In the genomic region with DNA sequence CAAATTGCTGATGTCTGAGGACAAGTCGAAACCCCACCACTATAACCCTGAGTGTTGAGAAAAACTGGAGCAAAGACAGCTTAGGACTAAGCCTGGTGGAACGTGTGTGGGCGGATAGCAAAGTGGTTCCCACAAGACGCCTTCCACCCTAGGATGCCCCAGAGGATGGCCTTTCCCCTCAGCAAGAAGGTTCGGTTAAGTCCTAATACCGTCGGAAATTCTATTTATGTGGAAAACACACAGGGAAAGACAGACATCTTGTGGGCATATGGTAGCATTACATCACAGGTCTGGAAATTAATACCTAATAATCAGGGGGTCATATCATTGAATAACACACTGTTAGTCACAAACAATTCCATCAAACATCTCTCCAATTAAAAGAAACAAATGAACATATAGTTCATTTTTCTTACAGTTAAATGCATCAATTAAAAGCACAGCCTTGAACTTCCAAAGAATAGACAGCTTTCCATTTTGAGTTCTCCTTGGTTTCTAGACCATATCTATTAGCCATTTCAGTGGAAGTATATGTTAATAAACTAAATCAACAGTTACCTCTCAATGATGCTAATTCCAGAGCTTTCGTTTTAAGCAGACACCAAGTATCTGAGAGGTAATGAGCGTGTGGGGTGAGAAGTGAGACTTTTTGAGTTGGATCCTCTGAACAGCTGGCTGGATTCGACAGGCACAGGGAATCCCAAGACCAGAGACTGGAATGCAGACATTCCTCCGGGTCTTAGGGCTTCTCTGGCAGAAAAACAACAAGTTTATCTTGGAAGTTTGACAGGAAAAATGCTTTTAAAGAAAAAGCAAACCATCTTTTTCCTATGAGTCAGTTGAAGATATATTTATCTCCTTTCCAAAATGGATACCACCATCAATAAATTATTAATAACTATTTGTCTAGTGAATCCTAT, we compare ENCODE assay signal across 7 cellular contexts. TPM values are rescaled to one million over a fixed set of nuclear protein-coding genes. Genes with fewer than 3 reads are reported as not detected.
A peak's percentile ranks its signal among the peaks of the same experiment; 100 is the strongest.
DNase-seq lines count a peak whose midpoint lies in the region; ATAC-seq, FAIRE-seq and TF ChIP-seq lines count a peak whose summit lies in the region.

No MANE protein-coding gene starts in this region.

- no peaks in the 10 kb centered on the region for H3K9me3 ChIP-seq in small intestine (ENCODE audit: control insufficient read depth, low read depth)

- no peak for TF ChIP-seq CTCF in NB4 (IDR thresholded peaks at IDR 0.05; ENCODE audit: low read depth, low read length)
- TF ChIP-seq CTCF in foreskin keratinocyte (conservative IDR thresholded peaks at IDR 0.05): peak; percentile 89

- H3K27ac ChIP-seq in foreskin keratinocyte: no peak overlapping the region
- no peak overlapping the region for H3K27ac ChIP-seq in small intestine (ENCODE audit: low read depth in 1 of 2, low read length in 1 of 2)

- ATAC-seq in foreskin keratinocyte (peak; percentile 0), HG03521 (IDR thresholded peaks at IDR 0.05; ENCODE audit: unreplicated experiment) (no peak)

- FAIRE-seq in small intestine (lab: Jason Lieb, UNC): no peak

- H3K4me1 ChIP-seq in foreskin keratinocyte (no peaks in the 10 kb centered on the region), small intestine (ENCODE audit: control insufficient read depth in 2 of 2, insufficient read depth in 1 of 2, low read depth in 1 of 2, low read length in 1 of 2) (peaks cover 3 to 13% of the 10 kb centered on the region in 2 donors)

- WGBS in small intestine, 3 donors: 31 to 41% (median 33%) methylated on average over 11 of the region's 11 CpGs

- no peak for TF ChIP-seq POLR2A in NB4 (IDR thresholded peaks at IDR 0.05; ENCODE audit: extremely low read depth, insufficient read length)

- no peaks in the 10 kb centered on the region for H3K36me3 ChIP-seq in small intestine (ENCODE audit: control insufficient read depth in 2 of 2, insufficient read depth in 2 of 2, low read length in 2 of 2)

- H3K4me3 ChIP-seq in NB4 (ENCODE audit: low read depth, low read length) (no peak overlapping the region), small intestine (ENCODE audit: low read depth in 1 of 2, low read length in 2 of 2) (no peak overlapping the region)

- DNase-seq in GM04503 (ENCODE audit: low read depth) (peak; percentile 23), NB4 (ENCODE audit: low read depth) (peak; percentile 53), SW480 (ENCODE audit: low spot score) (peak; percentile 83), foreskin keratinocyte (peak in 1 of 2 donors; percentile 29), small intestine (peak; percentile 56), middle frontal gyrus (ENCODE audit: extremely low spot score, low spot score) (no peak)

- no peaks in the 10 kb centered on the region for H3K27me3 ChIP-seq in foreskin keratinocyte
- no peaks in the 10 kb centered on the region for H3K27me3 ChIP-seq in small intestine (ENCODE audit: control insufficient read depth in 2 of 2, insufficient read depth in 2 of 2, low read length in 2 of 2)

RNA-seq across cellular contexts. Expression of a gene that starts 2.9 kb away (rescaled TPM):
- total RNA-seq in foreskin keratinocyte: 26.7 and 28.2 TPM in 2 replicates
- 3.7 and 4.6 TPM in 2 replicates for polyA plus RNA-seq in foreskin keratinocyte
- polyA plus RNA-seq in small intestine: 1 to 10 TPM; 5.9 to 7.8 (median 7.8) TPM
